ENCODE assay signal across 36 cellular contexts in the genomic region with DNA sequence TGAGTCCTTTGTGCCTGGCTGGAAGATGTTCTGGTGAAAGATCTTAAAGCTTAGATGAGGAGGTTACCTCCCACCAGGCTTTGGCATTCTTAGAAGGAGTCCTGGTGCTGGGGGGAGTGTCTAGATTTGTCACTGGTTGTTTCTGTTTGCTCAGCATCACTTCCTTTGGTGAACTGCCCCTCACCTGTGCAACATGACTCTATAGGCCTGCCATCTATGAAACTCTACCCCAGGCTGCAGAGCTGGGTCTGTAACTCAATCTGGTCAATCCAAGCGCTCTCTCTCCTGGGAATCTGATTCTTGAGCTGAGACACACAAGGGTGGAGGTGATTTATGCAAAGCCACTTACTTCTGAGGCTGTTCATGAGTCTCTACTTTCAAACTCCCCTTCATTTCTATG.
"Had no signal": no experiment of that assay in that cellular context is flagged by ENCODE, and none has a peak within 500 bp of the region (broad histone marks: within the 10 kb centered on the region; RNA-seq: fewer than 3 reads in every experiment).

No MANE protein-coding gene starts in this region.

- DNase-seq: activated CD4-positive, alpha-beta T cell treated with anti-CD3 and anti-CD28 coated beads, Interleukin-2, amount 10 ng/mL, durations not matched to agents 7 days and 5 days; activated CD8-positive, alpha-beta memory T cell treated with anti-CD3 and anti-CD28 coated beads for 24 hours; activated effector memory CD4-positive, alpha-beta T cell treated with Interleukin-2 at 50 U/mL for 16 hours; activated naive CD4-positive, alpha-beta T cell treated with anti-CD3 and anti-CD28 coated beads for 36 hours; activated naive CD8-positive, alpha-beta T cell treated with anti-CD3 and anti-CD28 coated beads, Interleukin-2, amount 10 ng/mL, durations not matched to agents 7 days and 5 days; cerebellar nuclear complex; dorsolateral prefrontal cortex; effector memory CD8-positive, alpha-beta T cell; erythroblast; gastrocnemius medialis; left cardiac atrium; naive B cell; nucleus accumbens; pancreas; retina; sigmoid colon; small intestine; stimulated activated CD4-positive, alpha-beta T cell treated with anti-CD3 and anti-CD28 coated beads, Interleukin-4, amount 100 ng/mL, for 24 hours; stomach; T-helper 17 cell; T1000; thyroid gland; upper lobe of left lung; WERI-Rb-1 had no signal

- H3K4me1 Mint-ChIP-seq: activated CD4-positive, alpha-beta T cell treated with anti-CD3 and anti-CD28 coated beads, Interleukin-2, amount 10 ng/mL, durations not matched to agents 7 days and 5 days; activated naive CD8-positive, alpha-beta T cell treated with anti-CD3 and anti-CD28 coated beads, Interleukin-2, amount 10 ng/mL, durations not matched to agents 7 days and 5 days; brain; mesothelial cell of epicardium; naive B cell; stimulated activated memory B cell treated with anti-CD40 and anti-IgM and Interleukin-4, amounts not matched to agents 10 μg/mL and 1 μg/mL and 100 μg/mL, for 72 hours; T-helper 17 cell had no signal

- H3K4me3 Mint-ChIP-seq: activated CD4-positive, alpha-beta T cell treated with anti-CD3 and anti-CD28 coated beads, Interleukin-2, amount 10 ng/mL, durations not matched to agents 7 days and 5 days; activated naive CD4-positive, alpha-beta T cell treated with anti-CD3 and anti-CD28 coated beads for 36 hours; activated naive CD8-positive, alpha-beta T cell treated with anti-CD3 and anti-CD28 coated beads, Interleukin-2, amount 10 ng/mL, durations not matched to agents 7 days and 5 days; brain; effector memory CD8-positive, alpha-beta T cell; mesothelial cell of epicardium; naive B cell; neural crest cell; stimulated activated memory B cell treated with anti-CD40 and anti-IgM and Interleukin-4, amounts not matched to agents 10 μg/mL and 1 μg/mL and 100 μg/mL, for 72 hours; T-helper 17 cell had no signal

- H3K4me3 ChIP-seq: ascending aorta, cardiac muscle cell, coronary artery, dorsolateral prefrontal cortex, gastrocnemius medialis, hepatocyte, pancreas, prostate gland, sigmoid colon, stomach, thyroid gland, upper lobe of left lung, vagina had no signal

- ATAC-seq: activated CD4-positive, CD25-positive, alpha-beta regulatory T cell treated with anti-CD3 and anti-CD28 coated beads, Interleukin-2, amount 50 U/mL, for 24 hours; effector memory CD8-positive, alpha-beta T cell; gastrocnemius medialis; left cardiac atrium; pancreas; stimulated activated memory B cell treated with anti-CD40 and anti-IgM and Interleukin-4, amounts not matched to agents 10 μg/mL and 1 μg/mL and 100 μg/mL, for 72 hours; T-helper 17 cell had no signal

- H3K36me3 ChIP-seq: ascending aorta, cardiac muscle cell, gastrocnemius medialis, pancreas, prostate gland, sigmoid colon, stomach, thyroid gland, upper lobe of left lung, vagina, WERI-Rb-1 had no signal

- H3K9me3 Mint-ChIP-seq: activated CD4-positive, alpha-beta T cell treated with anti-CD3 and anti-CD28 coated beads, Interleukin-2, amount 10 ng/mL, durations not matched to agents 7 days and 5 days; activated naive CD4-positive, alpha-beta T cell treated with anti-CD3 and anti-CD28 coated beads for 36 hours; activated naive CD8-positive, alpha-beta T cell treated with anti-CD3 and anti-CD28 coated beads, Interleukin-2, amount 10 ng/mL, durations not matched to agents 7 days and 5 days; effector memory CD8-positive, alpha-beta T cell; neural crest cell had no signal

- H3K4me1 ChIP-seq: ascending aorta, gastrocnemius medialis, pancreas, prostate gland, sigmoid colon, stomach, thyroid gland, upper lobe of left lung, vagina had no signal

- H3K79me2 ChIP-seq: hepatocyte had no signal

- H3K27me3 ChIP-seq: ascending aorta, cardiac muscle cell, gastrocnemius medialis, hepatocyte, thyroid gland, upper lobe of left lung, vagina had no signal

- H3K27me3 Mint-ChIP-seq: activated CD4-positive, alpha-beta T cell treated with anti-CD3 and anti-CD28 coated beads, Interleukin-2, amount 10 ng/mL, durations not matched to agents 7 days and 5 days; activated naive CD8-positive, alpha-beta T cell treated with anti-CD3 and anti-CD28 coated beads, Interleukin-2, amount 10 ng/mL, durations not matched to agents 7 days and 5 days had no signal

- FAIRE-seq: keratinocyte had no signal

- H3K27ac Mint-ChIP-seq: activated CD4-positive, alpha-beta T cell treated with anti-CD3 and anti-CD28 coated beads, Interleukin-2, amount 10 ng/mL, durations not matched to agents 7 days and 5 days; activated naive CD4-positive, alpha-beta T cell treated with anti-CD3 and anti-CD28 coated beads for 36 hours; activated naive CD8-positive, alpha-beta T cell treated with anti-CD3 and anti-CD28 coated beads, Interleukin-2, amount 10 ng/mL, durations not matched to agents 7 days and 5 days; brain; effector memory CD8-positive, alpha-beta T cell; mesothelial cell of epicardium; stimulated activated memory B cell treated with anti-CD40 and anti-IgM and Interleukin-4, amounts not matched to agents 10 μg/mL and 1 μg/mL and 100 μg/mL, for 72 hours; T-helper 17 cell had no signal

- H3K4me2 ChIP-seq: hepatocyte had no signal

- H2AFZ ChIP-seq: hepatocyte had no signal

- H3K9me3 ChIP-seq: ascending aorta, gastrocnemius medialis, pancreas, prostate gland, stomach, thyroid gland, upper lobe of left lung, vagina had no signal

- H3K27ac ChIP-seq: ascending aorta, cardiac muscle cell, coronary artery, dorsolateral prefrontal cortex, gastrocnemius medialis, hepatocyte, pancreas, prostate gland, sigmoid colon, stomach, thyroid gland, upper lobe of left lung, vagina, WERI-Rb-1 had no signal
